ENCODE assay signal across 8 cellular contexts in genomic region chr2:227106845-227107759, GRCh38. TPM values are rescaled to one million over a fixed set of nuclear protein-coding genes. Genes with fewer than 3 reads are reported as not detected.
DNase-seq lines count a peak whose midpoint lies in the region; ATAC-seq and TF ChIP-seq lines count a peak whose summit lies in the region.

No MANE protein-coding gene starts in this region.

- H3K4me1 ChIP-seq in OCI-LY3 (ENCODE audit: low read length) = no peaks in the 10 kb centered on the region
- H3K4me1 ChIP-seq in hepatocyte (ENCODE audit: insufficient read depth) = no peaks in the 10 kb centered on the region
- no peaks in the 10 kb centered on the region for H3K4me1 ChIP-seq in spleen

- DNase-seq in HT-29 (ENCODE audit: low spot score) (peak; percentile 80), amygdala (lab: John Stamatoyannopoulos, UW) (peak in 34 of 56 donors; percentile 1 to 51 (median 13)), hepatocyte (ENCODE audit: low spot score) (peak; percentile 78), spleen (no peak)

- H3K27ac ChIP-seq in C4-2B (no peak overlapping the region), OCI-LY3 (ENCODE audit: low read length) (no peak overlapping the region), hepatocyte (no peak overlapping the region), spleen (no peak overlapping the region)

- H3K36me3 ChIP-seq in OCI-LY3 (replicated peaks; ENCODE audit: low read depth, low read length) (no peaks in the 10 kb centered on the region), hepatocyte (replicated peaks; ENCODE audit: insufficient read depth, low read depth) (no peaks in the 10 kb centered on the region), spleen (no peaks in the 10 kb centered on the region)

- H3K4me2 ChIP-seq in OCI-LY3 (ENCODE audit: low read length) (no peak overlapping the region), hepatocyte (peak overlapping the region; percentile 10)

- intact Hi-C loops in spleen (cut with DNase I; ENCODE audit: low total_unique reads) = loop anchor here (10.0 kb wide), 1 partner anchor 1432 kb away; no protein-coding TSS in a partner anchor

- ATAC-seq in GM18909 (IDR thresholded peaks at IDR 0.05; ENCODE audit: poor library complexity, unreplicated experiment) (peak; percentile 77), HG02571 (IDR thresholded peaks at IDR 0.05; ENCODE audit: unreplicated experiment) (no peak)

- H3K27me3 ChIP-seq in OCI-LY3 (ENCODE audit: low read depth, low read length) (no peaks in the 10 kb centered on the region; the same call in 1 of the 2 replicates), hepatocyte (no peaks in the 10 kb centered on the region), spleen (replicated peaks in 1 of 7) (no peaks in the 10 kb centered on the region)

- no peaks in the 10 kb centered on the region for H3K79me2 ChIP-seq in OCI-LY3 (ENCODE audit: low read length)
- H3K79me2 ChIP-seq in hepatocyte = no peaks in the 10 kb centered on the region

- TF ChIP-seq CTCF in C4-2B (conservative IDR thresholded peaks at IDR 0.05) = peak; percentile 91
- peak; percentile 66 for TF ChIP-seq CTCF in OCI-LY3 (IDR thresholded peaks at IDR 0.05; ENCODE audit: low read depth, low read length)
- peak; percentile 89 for TF ChIP-seq CTCF in hepatocyte (IDR thresholded peaks at IDR 0.05; ENCODE audit: poor library complexity)
- TF ChIP-seq CTCF in spleen (IDR thresholded peaks at IDR 0.05 in 8 of 11, conservative IDR thresholded peaks at IDR 0.05 in 3 of 11) = peak in 10 of 11 experiments; percentile 20 to 60 (median 38)

- H4K20me1 ChIP-seq in OCI-LY3 (ENCODE audit: insufficient read depth, low read length) (no peaks in the 10 kb centered on the region), hepatocyte (ENCODE audit: insufficient read depth, poor library complexity, severe bottlenecking) (no peaks in the 10 kb centered on the region)

- H3K9me3 ChIP-seq in OCI-LY3 (ENCODE audit: insufficient read depth, low read length) = no peaks in the 10 kb centered on the region
- H3K9me3 ChIP-seq in hepatocyte (ENCODE audit: low read depth) = no peaks in the 10 kb centered on the region
- H3K9me3 ChIP-seq in spleen = no peaks in the 10 kb centered on the region

- no peak overlapping the region for H3K9ac ChIP-seq in OCI-LY3 (ENCODE audit: low read length)

- no peak for TF ChIP-seq POLR2A in spleen (IDR thresholded peaks at IDR 0.05)

- H3K4me3 ChIP-seq in OCI-LY3 (ENCODE audit: low read length) = no peak overlapping the region
- no peak overlapping the region for H3K4me3 ChIP-seq in hepatocyte
- no peak overlapping the region for H3K4me3 ChIP-seq in spleen

- H3K9me2 ChIP-seq in hepatocyte (replicated peaks; ENCODE audit: insufficient read depth) = no peaks in the 10 kb centered on the region

- H2AFZ ChIP-seq in OCI-LY3 (ENCODE audit: low read depth, low read length) (no peak overlapping the region), hepatocyte (no peak overlapping the region)

- WGBS in hepatocyte (ENCODE audit: low lambda C conversion rate, missing lambda C conversion rate) = 77% methylated on average over 9 of the region's 9 CpGs
- 79 to 85% (median 80%) methylated on average over 9 of the region's 9 CpGs for WGBS in spleen, 5 donors

RNA-seq across cellular contexts. Expression of gene COL4A4, which starts 56.9 kb away (rescaled TPM):
- not detected in 2 replicates for total RNA-seq in HT-29 (2014; rRNA removed; shearing (Covaris generic))
- 1.7 and 3.0 TPM in 2 replicates for total RNA-seq in hepatocyte
- 0.47 and 0.79 TPM in 2 replicates for polyA plus RNA-seq in hepatocyte
- total RNA-seq in spleen = 1 to 10 TPM; 4.6 to 8.4 (median 5.9) TPM
- 1 to 10 TPM; 2.0 to 4.0 (median 2.6) TPM for polyA plus RNA-seq in spleen

RNA-seq across cellular contexts. Expression of gene COL4A3, which starts 57.3 kb away (rescaled TPM):
- total RNA-seq in HT-29 (2014; rRNA removed; shearing (Covaris generic)) = not detected in 2 replicates
- total RNA-seq in hepatocyte = 0.50 and 0.72 TPM in 2 replicates
- polyA plus RNA-seq in hepatocyte = 1.6 TPM in 1 of 2 replicates, not detected in the other
- 10 to 100 TPM; 15.1 to 38.5 (median 22.7) TPM for total RNA-seq in spleen
- polyA plus RNA-seq in spleen = 10 to 100 TPM in 2 of 3 donors, 1 to 10 TPM in 1; 6.1 to 30.2 (median 26.9) TPM

Comparison
In these comparisons a context has a peak if more than half of its experiments do, and no peak if none do; other contexts are left out.
1. CTCF ChIP-seq: peak in every context shown above with its lines; median percentile 91 in C4-2B; 89 in hepatocyte; 66 in OCI-LY3; 38 in spleen.